Comparison of ENCODE assay signal across 7 cellular contexts in genomic region chr11:63937713-63938480, GRCh38. TPM values are rescaled to one million over a fixed set of nuclear protein-coding genes. Genes with fewer than 3 reads are reported as not detected.
A peak's percentile ranks its signal among the peaks of the same experiment; 100 is the strongest.
DNase-seq lines count a peak whose midpoint lies in the region; ATAC-seq and TF ChIP-seq lines count a peak whose summit lies in the region.

No MANE protein-coding gene starts in this region.

- H3K9ac ChIP-seq in Loucy (ENCODE audit: low read depth, low read length, poor library complexity, severe bottlenecking): peak overlapping the region; percentile 66

- H2AFZ ChIP-seq in Loucy (ENCODE audit: low read length): peak overlapping the region; percentile 93

- H3K9me3 ChIP-seq in Loucy (ENCODE audit: insufficient read depth, low read depth, low read length) (no peaks in the 10 kb centered on the region), tibial nerve (no peaks in the 10 kb centered on the region)

- H3K27ac ChIP-seq in tibial nerve: peak overlapping the region in 3 of 4 donors; percentile 68 to 74 (median 68)

- peak; percentile 10 for ATAC-seq in GM21619 (IDR thresholded peaks at IDR 0.05; ENCODE audit: unreplicated experiment)
- ATAC-seq in left lobe of liver: peak; percentile 9

- TF ChIP-seq EP300 in tibial nerve (IDR thresholded peaks at IDR 0.05): no peak

- H3K4me2 ChIP-seq in Loucy (ENCODE audit: low read depth, low read length, poor library complexity, severe bottlenecking): peak overlapping the region; percentile 85

- no peaks in the 10 kb centered on the region for H3F3A ChIP-seq in Loucy (ENCODE audit: low read depth)

- H3K79me2 ChIP-seq in Loucy (ENCODE audit: insufficient read depth, low read length): peaks cover 40% of the 10 kb centered on the region

- peaks cover 22% of the 10 kb centered on the region for H4K20me1 ChIP-seq in Loucy (ENCODE audit: insufficient read depth, low read length, poor library complexity, severe bottlenecking)

- no peak for DNase-seq in astrocyte of the spinal cord (ENCODE audit: low read depth, low spot score)
- DNase-seq in left lobe of liver (ENCODE audit: low spot score): no peak
- DNase-seq in tibial nerve (ENCODE audit: low spot score in 2 of 2): no peak
- DNase-seq in NAMALWA (ENCODE audit: low spot score): no peak

- TF ChIP-seq CTCF in GM12875 (IDR thresholded peaks at IDR 0.05; ENCODE audit: borderline replicate concordance, insufficient read depth, low read depth, low read length): 0 out of 2 replicates have a peak, but pooled peaks have one; percentile 1
- TF ChIP-seq CTCF in Loucy (conservative IDR thresholded peaks at IDR 0.05; ENCODE audit: low read length): 0 out of 2 replicates have a peak, but pooled peaks have one; percentile 11
- no peak for TF ChIP-seq CTCF in astrocyte of the spinal cord (IDR thresholded peaks at IDR 0.05; ENCODE audit: low read depth, low read length)
- no peak for TF ChIP-seq CTCF in tibial nerve (IDR thresholded peaks at IDR 0.05)

- 30 to 31% methylated on average over 30 of the region's 30 CpGs for WGBS in tibial nerve, 2 donors

- no peak for TF ChIP-seq POLR2A in tibial nerve (IDR thresholded peaks at IDR 0.05)

- no peaks in the 10 kb centered on the region for H3K27me3 ChIP-seq in Loucy (ENCODE audit: insufficient read depth, low read length, poor library complexity, severe bottlenecking)
- H3K27me3 ChIP-seq in tibial nerve: no peaks in the 10 kb centered on the region

- H3K4me3 ChIP-seq in GM12875 (ENCODE audit: low read depth, low read length): peak overlapping the region; percentile 62
- H3K4me3 ChIP-seq in Loucy (ENCODE audit: low read length, poor library complexity, severe bottlenecking): peak overlapping the region; percentile 79
- peak overlapping the region; percentile 41 for H3K4me3 ChIP-seq in astrocyte of the spinal cord (ENCODE audit: low read depth, low read length)
- H3K4me3 ChIP-seq in tibial nerve: peak overlapping the region; percentile 43 to 70 (median 64)

- no peaks in the 10 kb centered on the region for H3K36me3 ChIP-seq in Loucy (ENCODE audit: insufficient read depth, low read length)
- no peaks in the 10 kb centered on the region for H3K36me3 ChIP-seq in tibial nerve

- peaks cover 28% of the 10 kb centered on the region for H3K4me1 ChIP-seq in Loucy (ENCODE audit: insufficient read depth, low read length, poor library complexity, severe bottlenecking)
- peaks cover 0 to 22% (median 5%) of the 10 kb centered on the region in 4 donors for H3K4me1 ChIP-seq in tibial nerve

- H3K9me2 ChIP-seq in Loucy (replicated peaks; ENCODE audit: low read depth, low read length): no peaks in the 10 kb centered on the region

- in situ Hi-C loops in astrocyte of the spinal cord (cut with HindIII; ENCODE audit: low sequenced_read_pairs): no loop called here

RNA-seq across cellular contexts. Expression of gene NAA40, which starts 0.9 kb away (rescaled TPM):
- total RNA-seq in left lobe of liver (4.2 TPM), tibial nerve (10 to 100 TPM in 1 of 4 donors, 1 to 10 TPM in 3; 4.9 to 13.5 (median 5.6) TPM)

RNA-seq across cellular contexts. Expression of gene RCOR2, which starts 20.9 kb away (rescaled TPM):
- 0.23 TPM for total RNA-seq in left lobe of liver
- 1 to 10 TPM in 1 of 4 donors, under 1 TPM in 1, not detected in 2; 0.22 to 1.6 TPM for total RNA-seq in tibial nerve

RNA-seq across cellular contexts. Expression of gene COX8A, which starts 36.5 kb away (rescaled TPM):
- total RNA-seq in left lobe of liver: 182 TPM
- 100 to 1,000 TPM; 337 to 421 (median 383) TPM for total RNA-seq in tibial nerve

RNA-seq across cellular contexts. Expression of gene OTUB1, which starts 48.3 kb away (rescaled TPM):
- total RNA-seq in left lobe of liver (22.8 TPM), tibial nerve (10 to 100 TPM; 35.0 to 86.7 (median 50.4) TPM)

Comparison
In these comparisons a context has a peak if more than half of its experiments do, and no peak if none do; other contexts are left out.
1. CTCF ChIP-seq: peak in GM12875 (single experiment) and Loucy (single experiment); none in astrocyte of the spinal cord (single experiment) and tibial nerve (0 of 5).
2. Peak in every context shown above with its lines, with median percentiles within 50 percentile points of each other: H3K4me3 ChIP-seq.